ENCODE assay signal across 10 cellular contexts in genomic region chr9:21611896-21612295, GRCh38.
DNase-seq lines count a peak whose midpoint lies in the region; ATAC-seq lines count a peak whose summit lies in the region.
"Had no signal": no experiment of that assay in that cellular context is flagged by ENCODE, and none has a peak within 500 bp of the region (broad histone marks: within the 10 kb centered on the region; RNA-seq: fewer than 3 reads in every experiment).

No MANE protein-coding gene starts in this region.

- H2AFZ ChIP-seq in GM23248 = peak overlapping the region; percentile 27; the same call in 1 of the 2 replicates

- 12 to 20% methylated on average over 1 of the region's 1 CpG for WGBS in GM23248 (ENCODE audit: low coverage in 1 of 2, low lambda C conversion rate in 2 of 2, missing lambda C conversion rate in 2 of 2), 2 experiments

- peaks cover 56% of the 10 kb centered on the region for H3F3A ChIP-seq in GM23248 (ENCODE audit: insufficient read depth)

- H3K9me3 ChIP-seq in GM23248 (ENCODE audit: low read depth) = no peaks in the 10 kb centered on the region

- H3K4me1 ChIP-seq in GM23248 (ENCODE audit: insufficient read depth) = peaks cover 58% of the 10 kb centered on the region

- H3K27me3 Mint-ChIP-seq in T-helper 1 cell treated with Interleukin-12 subunit alpha and Interleukin-12 subunit beta and Interleukin-4 antibody, amounts not matched to agents 30 μg/mL and 1 μg/mL, for 36 hours (ENCODE audit: low read depth) = no peaks in the 10 kb centered on the region
- no peaks in the 10 kb centered on the region for H3K27me3 Mint-ChIP-seq in activated naive CD4-positive, alpha-beta T cell treated with anti-CD3 and anti-CD28 coated beads, Interleukin-2, amount 50 U/mL, for 24 hours
- no peaks in the 10 kb centered on the region for H3K27me3 Mint-ChIP-seq in stimulated activated memory B cell treated with anti-CD40 and anti-IgM and Interleukin-4, amounts not matched to agents 10 μg/mL and 1 μg/mL and 100 μg/mL, for 72 hours

- no peaks in the 10 kb centered on the region for H3K9me2 ChIP-seq in GM23248 (ENCODE audit: insufficient read depth)

- no peak overlapping the region for H3K9ac ChIP-seq in GM23248

- H4K20me1 ChIP-seq in GM23248 (ENCODE audit: insufficient read depth) = no peaks in the 10 kb centered on the region

- no peaks in the 10 kb centered on the region for H3K9me3 Mint-ChIP-seq in T-helper 1 cell treated with Interleukin-12 subunit alpha and Interleukin-12 subunit beta and Interleukin-4 antibody, amounts not matched to agents 30 μg/mL and 1 μg/mL, for 36 hours
- peaks cover under 1% of the 10 kb centered on the region for H3K9me3 Mint-ChIP-seq in activated naive CD4-positive, alpha-beta T cell treated with anti-CD3 and anti-CD28 coated beads, Interleukin-2, amount 50 U/mL, for 24 hours
- H3K9me3 Mint-ChIP-seq in stimulated activated memory B cell treated with anti-CD40 and anti-IgM and Interleukin-4, amounts not matched to agents 10 μg/mL and 1 μg/mL and 100 μg/mL, for 72 hours = no peaks in the 10 kb centered on the region

- peaks cover 20% of the 10 kb centered on the region for H3K79me2 ChIP-seq in GM23248 (ENCODE audit: insufficient read depth)

- no peak for ATAC-seq in Right ventricle myocardium inferior
- ATAC-seq in stimulated activated memory B cell treated with anti-CD40 and anti-IgM and Interleukin-4, amounts not matched to agents 10 μg/mL and 1 μg/mL and 100 μg/mL, for 72 hours = no peak

- H3K27me3 ChIP-seq in GM23248 (replicated peaks; ENCODE audit: insufficient read depth) = no peaks in the 10 kb centered on the region
- H3K27me3 ChIP-seq: brain microvascular endothelial cell had no signal

- H3K4me2 ChIP-seq in GM23248 (ENCODE audit: unreplicated experiment) = peak overlapping the region; percentile 69

- peaks cover 11% of the 10 kb centered on the region for H3K4me1 Mint-ChIP-seq in T-helper 1 cell treated with Interleukin-12 subunit alpha and Interleukin-12 subunit beta and Interleukin-4 antibody, amounts not matched to agents 30 μg/mL and 1 μg/mL, for 36 hours (ENCODE audit: low read depth)
- peaks cover 90% of the 10 kb centered on the region for H3K4me1 Mint-ChIP-seq in activated naive CD4-positive, alpha-beta T cell treated with anti-CD3 and anti-CD28 coated beads, Interleukin-2, amount 50 U/mL, for 24 hours
- H3K4me1 Mint-ChIP-seq in stimulated activated memory B cell treated with anti-CD40 and anti-IgM and Interleukin-4, amounts not matched to agents 10 μg/mL and 1 μg/mL and 100 μg/mL, for 72 hours = no peaks in the 10 kb centered on the region

- no peaks in the 10 kb centered on the region for H3K36me3 Mint-ChIP-seq in T-helper 1 cell treated with Interleukin-12 subunit alpha and Interleukin-12 subunit beta and Interleukin-4 antibody, amounts not matched to agents 30 μg/mL and 1 μg/mL, for 36 hours (ENCODE audit: low read depth)
- peaks cover 3% of the 10 kb centered on the region for H3K36me3 Mint-ChIP-seq in activated naive CD4-positive, alpha-beta T cell treated with anti-CD3 and anti-CD28 coated beads, Interleukin-2, amount 50 U/mL, for 24 hours
- no peaks in the 10 kb centered on the region for H3K36me3 Mint-ChIP-seq in stimulated activated memory B cell treated with anti-CD40 and anti-IgM and Interleukin-4, amounts not matched to agents 10 μg/mL and 1 μg/mL and 100 μg/mL, for 72 hours

- peak overlapping the region; percentile 52 for H3K27ac Mint-ChIP-seq in T-helper 1 cell treated with Interleukin-12 subunit alpha and Interleukin-12 subunit beta and Interleukin-4 antibody, amounts not matched to agents 30 μg/mL and 1 μg/mL, for 36 hours
- peak overlapping the region; percentile 92 for H3K27ac Mint-ChIP-seq in activated naive CD4-positive, alpha-beta T cell treated with anti-CD3 and anti-CD28 coated beads, Interleukin-2, amount 50 U/mL, for 24 hours
- H3K27ac Mint-ChIP-seq in stimulated activated memory B cell treated with anti-CD40 and anti-IgM and Interleukin-4, amounts not matched to agents 10 μg/mL and 1 μg/mL and 100 μg/mL, for 72 hours = no peak overlapping the region

- peak overlapping the region; percentile 30; the same call in 1 of the 2 replicates for H3K4me3 ChIP-seq in GM23248

- peak overlapping the region; percentile 48 for H3K27ac ChIP-seq in GM23248
- H3K27ac ChIP-seq: brain microvascular endothelial cell had no signal

- H3K36me3 ChIP-seq in GM23248 (ENCODE audit: low read depth) = no peaks in the 10 kb centered on the region
- H3K36me3 ChIP-seq: brain microvascular endothelial cell had no signal

- intact Hi-C loops in Right ventricle myocardium inferior (cut with DNase I) = no loop called here

- DNase-seq in GM23248 (peak; percentile 32), Right ventricle myocardium inferior (ENCODE audit: missing footprints) (no peak), MV-4-11 (lab: John Stamatoyannopoulos, UW) (no peak), NCI-H2196 treated with DMSO at 0.1 percent for 48 hours (lab: John Stamatoyannopoulos, UW; ENCODE audit: unreplicated experiment) (no peak)
- peak in 2 of 3 donors; percentile 14 to 16 for DNase-seq in stimulated activated CD4-positive, alpha-beta T cell treated with anti-CD3 and anti-CD28 coated beads, Interleukin-12 subunit alpha, Interleukin-12 subunit beta, amount 100 ng/mL, for 48 hours (ENCODE audit: low read depth in 2 of 3, low spot score in 1 of 3)
- DNase-seq: brain microvascular endothelial cell, NCI-H2227 treated with DMSO at 0.1 percent for 48 hours had no signal

- in situ Hi-C loops in GM23248 (cut with MboI) = no loop called here

- peak overlapping the region; percentile 1 for H3K4me3 Mint-ChIP-seq in T-helper 1 cell treated with Interleukin-12 subunit alpha and Interleukin-12 subunit beta and Interleukin-4 antibody, amounts not matched to agents 30 μg/mL and 1 μg/mL, for 36 hours
- H3K4me3 Mint-ChIP-seq in activated naive CD4-positive, alpha-beta T cell treated with anti-CD3 and anti-CD28 coated beads, Interleukin-2, amount 50 U/mL, for 24 hours = peak overlapping the region; percentile 72
- H3K4me3 Mint-ChIP-seq in stimulated activated memory B cell treated with anti-CD40 and anti-IgM and Interleukin-4, amounts not matched to agents 10 μg/mL and 1 μg/mL and 100 μg/mL, for 72 hours = no peak overlapping the region

Comparison
In these comparisons a context has a peak if more than half of its experiments do, and no peak if none do; other contexts are left out.
1. DNase-seq: peak in GM23248 (single experiment) and stimulated activated CD4-positive, alpha-beta T cell treated with anti-CD3 and anti-CD28 coated beads, Interleukin-12 subunit alpha, Interleukin-12 subunit beta, amount 100 ng/mL, for 48 hours (2 of 3); none in Right ventricle myocardium inferior (single experiment), MV-4-11 (single experiment) and NCI-H2196 treated with DMSO at 0.1 percent for 48 hours (single experiment).